Comparison of ENCODE assay signal across 9 cellular contexts in genomic region chr1:234958702-234959649, GRCh38.
A peak's percentile ranks its signal among the peaks of the same experiment; 100 is the strongest.
DNase-seq lines count a peak whose midpoint lies in the region; ATAC-seq and TF ChIP-seq lines count a peak whose summit lies in the region.
"Had no signal": no experiment of that assay in that cellular context is flagged by ENCODE, and none has a peak within 500 bp of the region (broad histone marks: within the 10 kb centered on the region; RNA-seq: fewer than 3 reads in every experiment).

No MANE protein-coding gene starts in this region.

- WGBS in adrenal gland, 4 donors = 83 to 89% (median 87%) methylated on average over 21 of the region's 21 CpGs

- no peak for DNase-seq in cardiac muscle cell (ENCODE audit: low read depth in 1 of 2, low spot score in 1 of 2)
- DNase-seq in left cardiac atrium = no peak
- peak in 2 of 7 donors; percentile 19 to 47 for DNase-seq in adrenal gland
- DNase-seq in ureter (ENCODE audit: low spot score) = peak; percentile 42
- DNase-seq in middle frontal gyrus (ENCODE audit: extremely low spot score, low spot score) = no peak
- DNase-seq in cardiac septum (ENCODE audit: low spot score) = no peak
- DNase-seq: NCI-H526 had no signal

- TF ChIP-seq CTCF in cardiac muscle cell (IDR thresholded peaks at IDR 0.05; ENCODE audit: low read depth, low read length) = no peak
- TF ChIP-seq CTCF in adrenal gland (IDR thresholded peaks at IDR 0.05) = no peak

- no peak for TF ChIP-seq POLR2A in adrenal gland (IDR thresholded peaks at IDR 0.05)

- no peak overlapping the region for H3K4me3 ChIP-seq in cardiac muscle cell
- H3K4me3 ChIP-seq in adrenal gland = no peak overlapping the region
- H3K4me3 ChIP-seq in muscle layer of duodenum (ENCODE audit: low read depth in 1 of 2, low read length in 2 of 2) = no peak overlapping the region

- H3K27ac ChIP-seq in cardiac muscle cell (peak overlapping the region; percentile 35), adrenal gland (peak overlapping the region in 3 of 5 donors; percentile 6 to 51 (median 45)), muscle layer of duodenum (ENCODE audit: low read length) (peak overlapping the region; percentile 92)

- H3K4me1 ChIP-seq in cardiac muscle cell (ENCODE audit: low read depth) (peaks cover 37% of the 10 kb centered on the region), adrenal gland (replicated peaks in 1 of 2) (peaks cover 50 to 86% of the 10 kb centered on the region in 2 donors), muscle layer of duodenum (ENCODE audit: control insufficient read depth in 1 of 2, insufficient read depth in 2 of 2, low read length in 2 of 2) (peaks cover 41 to 59% of the 10 kb centered on the region in 2 donors)

- no peaks in the 10 kb centered on the region for H3K9me3 ChIP-seq in cardiac muscle cell (ENCODE audit: low read depth)
- H3K9me3 ChIP-seq in adrenal gland (replicated peaks in 1 of 3) = no peaks in the 10 kb centered on the region
- H3K9me3 ChIP-seq in muscle layer of duodenum (ENCODE audit: control insufficient read depth in 1 of 2, low read length in 2 of 2) = no peaks in the 10 kb centered on the region

- ATAC-seq in left cardiac atrium (no peak), GM18868 (IDR thresholded peaks at IDR 0.05; ENCODE audit: unreplicated experiment) (no peak)

- H3K36me3 ChIP-seq in cardiac muscle cell (no peaks in the 10 kb centered on the region), adrenal gland (replicated peaks in 1 of 2) (no peaks in the 10 kb centered on the region), muscle layer of duodenum (ENCODE audit: control insufficient read depth in 1 of 2, insufficient read depth in 2 of 2, low read length in 2 of 2) (peaks cover 0 to 3% of the 10 kb centered on the region in 2 donors)

- intact Hi-C loops in left cardiac atrium (cut with DNase I) = no loop called here
- intact Hi-C loops in adrenal gland (cut with DNase I) = no loop called here
- intact Hi-C loops in cardiac septum (cut with DNase I) = no loop called here

- H3K27me3 ChIP-seq in cardiac muscle cell (no peaks in the 10 kb centered on the region), adrenal gland (no peaks in the 10 kb centered on the region), muscle layer of duodenum (ENCODE audit: low read depth, low read length) (no peaks in the 10 kb centered on the region)

Comparison
In these comparisons a context has a peak if more than half of its experiments do, and no peak if none do; other contexts are left out.
1. H3K27ac ChIP-seq: peak in every context shown above with its lines; median percentile 92 in muscle layer of duodenum; 45 in adrenal gland; 35 in cardiac muscle cell.